13 cellular contexts compared by ENCODE assay signal in genomic region chr10:4678023-4678950, GRCh38.
DNase-seq lines count a peak whose midpoint lies in the region; ATAC-seq and TF ChIP-seq lines count a peak whose summit lies in the region.
"Had no signal": no experiment of that assay in that cellular context is flagged by ENCODE, and none has a peak within 500 bp of the region (broad histone marks: within the 10 kb centered on the region; RNA-seq: fewer than 3 reads in every experiment).

No MANE protein-coding gene starts in this region.

- H3K4me3 ChIP-seq in WI38 (ENCODE audit: low read depth, low read length) (peak overlapping the region; percentile 39), psoas muscle (no peak overlapping the region)
- no peak overlapping the region for H3K4me3 ChIP-seq in effector memory CD4-positive, alpha-beta T cell (ENCODE audit: insufficient read depth, low read depth, low read length, poor library complexity, severe bottlenecking)

- no peaks in the 10 kb centered on the region for H3K9me3 Mint-ChIP-seq in Calu3 (ENCODE audit: low read depth, unreplicated experiment)
- H3K9me3 Mint-ChIP-seq: CD4-positive, alpha-beta T cell; H9; naive thymus-derived CD4-positive, alpha-beta T cell; T-helper 1 cell treated with Interleukin-12 subunit alpha and Interleukin-12 subunit beta and Interleukin-4 antibody, amounts not matched to agents 30 μg/mL and 1 μg/mL, for 36 hours had no signal

- no peaks in the 10 kb centered on the region for H3K27me3 Mint-ChIP-seq in Calu3 (ENCODE audit: unreplicated experiment)

- peak overlapping the region; percentile 96 for H3K27ac Mint-ChIP-seq in Calu3 (ENCODE audit: unreplicated experiment)
- H3K27ac Mint-ChIP-seq: CD4-positive, alpha-beta T cell; H9; naive thymus-derived CD4-positive, alpha-beta T cell; T-helper 1 cell treated with Interleukin-12 subunit alpha and Interleukin-12 subunit beta and Interleukin-4 antibody, amounts not matched to agents 30 μg/mL and 1 μg/mL, for 36 hours had no signal

- CTCF ChIA-PET in Calu3 (lab: Charles Lee): interaction anchor here (0.6 to 1.5 kb wide), 6 partner anchors 8 to 830 kb away, joined by 3 to 11 read pairs (median 4); no protein-coding TSS in a partner anchor

- BruUV-seq in Calu3 (replicated peaks; lab: Mats Ljungman, UMichigan): no TSS peak

- H3K36me3 Mint-ChIP-seq in Calu3 (ENCODE audit: insufficient read depth, unreplicated experiment): peaks cover 53% of the 10 kb centered on the region
- H3K36me3 Mint-ChIP-seq: naive thymus-derived CD4-positive, alpha-beta T cell had no signal

- H3K4me3 Mint-ChIP-seq in Calu3 (ENCODE audit: low read depth, unreplicated experiment): peak overlapping the region; percentile 48
- H3K4me3 Mint-ChIP-seq: CD4-positive, alpha-beta T cell; H9; naive thymus-derived CD4-positive, alpha-beta T cell; T-helper 1 cell treated with Interleukin-12 subunit alpha and Interleukin-12 subunit beta and Interleukin-4 antibody, amounts not matched to agents 30 μg/mL and 1 μg/mL, for 36 hours had no signal

- DNase-seq in Calu3 (no peak), foreskin keratinocyte (peak; percentile 90 to 92), psoas muscle (no peak), OCI-M2 (lab: John Stamatoyannopoulos, UW; ENCODE audit: unreplicated experiment) (no peak), DMS153 treated with DMSO at 0.1 percent for 48 hours (lab: John Stamatoyannopoulos, UW; ENCODE audit: unreplicated experiment) (no peak), sciatic nerve (ENCODE audit: low spot score) (no peak)
- DNase-seq in effector memory CD4-positive, alpha-beta T cell: no peak
- DNase-seq: activated T-cell treated with anti-CD3 and anti-CD28 coated beads, Interleukin-2, amount 50 U/mL, for 1 hour; CD4-positive, alpha-beta T cell; H9; naive thymus-derived CD4-positive, alpha-beta T cell had no signal

- H3K27me3 ChIP-seq in foreskin keratinocyte: no peaks in the 10 kb centered on the region
- H3K27me3 ChIP-seq in psoas muscle (ENCODE audit: insufficient read depth in 3 of 3, low read length in 2 of 3): no peaks in the 10 kb centered on the region
- no peaks in the 10 kb centered on the region for H3K27me3 ChIP-seq in effector memory CD4-positive, alpha-beta T cell (replicated peaks; ENCODE audit: control insufficient read depth, insufficient read depth, low read length, poor library complexity, severe bottlenecking)

- ATAC-seq in foreskin keratinocyte: peak; percentile 79
- ATAC-seq in psoas muscle: peak; percentile 72 to 87 (median 74)
- no peak for ATAC-seq in sciatic nerve
- ATAC-seq: naive thymus-derived CD4-positive, alpha-beta T cell had no signal

- TF ChIP-seq CTCF in Calu3 (IDR thresholded peaks at IDR 0.05; ENCODE audit: unreplicated experiment) (no peak), WI38 (IDR thresholded peaks at IDR 0.05; ENCODE audit: low read depth, low read length) (no peak), foreskin keratinocyte (conservative IDR thresholded peaks at IDR 0.05) (no peak), psoas muscle (IDR thresholded peaks at IDR 0.05) (no peak)

- peaks cover 59% of the 10 kb centered on the region for H3K4me1 Mint-ChIP-seq in Calu3 (ENCODE audit: low read depth, unreplicated experiment)
- H3K4me1 Mint-ChIP-seq: naive thymus-derived CD4-positive, alpha-beta T cell had no signal

- WGBS in psoas muscle, 3 donors: 78 to 90% (median 82%) methylated on average over 11 of the region's 11 CpGs

- H3K36me3 ChIP-seq in psoas muscle (ENCODE audit: insufficient read depth in 1 of 2, low read depth in 1 of 2): no peaks in the 10 kb centered on the region
- H3K36me3 ChIP-seq in effector memory CD4-positive, alpha-beta T cell (ENCODE audit: control insufficient read depth, insufficient read depth, low read length): no peaks in the 10 kb centered on the region

- H3K4me1 ChIP-seq in foreskin keratinocyte: peaks cover 28% of the 10 kb centered on the region
- H3K4me1 ChIP-seq in psoas muscle: peaks cover 23% of the 10 kb centered on the region
- no peaks in the 10 kb centered on the region for H3K4me1 ChIP-seq in effector memory CD4-positive, alpha-beta T cell (ENCODE audit: control insufficient read depth, insufficient read depth, low read length, poor library complexity, severe bottlenecking)

- H3K9me3 ChIP-seq in psoas muscle: no peaks in the 10 kb centered on the region
- no peaks in the 10 kb centered on the region for H3K9me3 ChIP-seq in effector memory CD4-positive, alpha-beta T cell (ENCODE audit: control insufficient read depth, low read length)

- intact Hi-C loops in Calu3 (cut with micrococcal nuclease; ENCODE audit: unreplicated experiment): loop anchor here (1.0 to 10.0 kb wide), 4 partner anchors 8 to 893 kb away; partner anchors contain the start of gene KLF6
- intact Hi-C loops in psoas muscle (cut with DNase I): no loop called here
- intact Hi-C loops in sciatic nerve (cut with DNase I): no loop called here

- H3K27ac ChIP-seq in foreskin keratinocyte: peak overlapping the region; percentile 97
- peak overlapping the region; percentile 87 for H3K27ac ChIP-seq in psoas muscle
- H3K27ac ChIP-seq in effector memory CD4-positive, alpha-beta T cell (ENCODE audit: insufficient read depth, low read length, poor library complexity, severe bottlenecking): no peak overlapping the region

Comparison
In these comparisons a context has a peak if more than half of its experiments do, and no peak if none do; other contexts are left out.
1. DNase-seq: peak in foreskin keratinocyte (2 of 2); none in Calu3 (single experiment), psoas muscle (0 of 2), effector memory CD4-positive, alpha-beta T cell (0 of 3), OCI-M2 (single experiment), DMS153 treated with DMSO at 0.1 percent for 48 hours (single experiment) and sciatic nerve (single experiment).